ENCODE assay signal across 17 cellular contexts in the genomic region with DNA sequence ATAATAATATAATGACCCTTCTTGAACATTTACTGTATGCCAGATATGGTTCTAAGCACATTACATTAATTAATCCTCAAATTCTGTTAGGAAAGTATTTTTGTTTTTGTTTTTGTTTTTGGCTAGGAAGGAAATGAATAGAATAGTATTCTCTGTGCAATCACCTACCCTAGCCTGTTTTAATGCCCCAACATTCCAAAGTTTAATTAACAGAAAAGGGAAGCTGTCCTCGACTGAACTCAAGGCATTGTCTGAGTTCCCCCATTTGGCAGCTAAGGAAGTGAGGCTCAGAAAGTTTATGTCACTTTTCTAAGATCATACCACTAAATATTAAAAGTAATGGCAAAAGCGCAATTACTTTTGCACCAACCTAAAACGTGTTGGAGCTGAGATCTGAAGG. TPM values are rescaled to one million over a fixed set of nuclear protein-coding genes. Genes with fewer than 3 reads are reported as not detected.
DNase-seq lines count a peak whose midpoint lies in the region; ATAC-seq, FAIRE-seq and TF ChIP-seq lines count a peak whose summit lies in the region.
"Had no signal": no experiment of that assay in that cellular context is flagged by ENCODE, and none has a peak within 500 bp of the region (broad histone marks: within the 10 kb centered on the region; RNA-seq: fewer than 3 reads in every experiment).

No MANE protein-coding gene starts in this region.

- H3K27me3 ChIP-seq in SK-N-SH (ENCODE audit: insufficient read depth), result no peaks in the 10 kb centered on the region
- H3K27me3 ChIP-seq in GM23248 (replicated peaks; ENCODE audit: insufficient read depth), result no peaks in the 10 kb centered on the region
- H3K27me3 ChIP-seq in sigmoid colon, result no peaks in the 10 kb centered on the region
- H3K27me3 ChIP-seq: BLaER1 had no signal

- TF ChIP-seq CTCF in SK-N-SH (IDR thresholded peaks at IDR 0.05) (no peak), sigmoid colon (IDR thresholded peaks at IDR 0.05) (no peak)

- H3K79me2 ChIP-seq in SK-N-SH (ENCODE audit: insufficient read depth) (no peaks in the 10 kb centered on the region), GM23248 (ENCODE audit: insufficient read depth) (no peaks in the 10 kb centered on the region)

- H3K4me1 ChIP-seq in SK-N-SH (ENCODE audit: control insufficient read depth in 1 of 2, insufficient read depth in 2 of 2, low read depth in 1 of 2, low read length in 1 of 2), result peaks cover 21 to 27% of the 10 kb centered on the region in 2 experiments
- peaks cover 52% of the 10 kb centered on the region for H3K4me1 ChIP-seq in GM23248 (ENCODE audit: insufficient read depth)
- peaks cover 0 to 39% (median 26%) of the 10 kb centered on the region in 4 donors for H3K4me1 ChIP-seq in sigmoid colon
- H3K4me1 ChIP-seq: BLaER1, HAP-1 had no signal

- TF ChIP-seq RAD21 in SK-N-SH (IDR thresholded peaks at IDR 0.05; ENCODE audit: low read length), result no peak

- TF ChIP-seq EP300 in SK-N-SH (IDR thresholded peaks at IDR 0.05; ENCODE audit: borderline replicate concordance in 1 of 2, low read depth in 1 of 2, low read length in 1 of 2), result no peak
- no peak for TF ChIP-seq EP300 in sigmoid colon (IDR thresholded peaks at IDR 0.05)

- no peak overlapping the region for H3K9ac ChIP-seq in SK-N-SH
- no peak overlapping the region; the same call in 1 of the 2 replicates for H3K9ac ChIP-seq in GM23248
- H3K9ac ChIP-seq: BLaER1 had no signal

- intact Hi-C loops in sigmoid colon (cut with DNase I), result no loop called here

- H3F3A ChIP-seq in SK-N-SH (replicated peaks; ENCODE audit: insufficient read depth) (peaks cover 3% of the 10 kb centered on the region), GM23248 (ENCODE audit: insufficient read depth) (peaks cover 33% of the 10 kb centered on the region)

- H3K27ac ChIP-seq in SK-N-SH (ENCODE audit: low read depth in 2 of 2, low read length in 1 of 2) (peak overlapping the region; percentile 58 to 91; a peak in 3 of 4 replicates), GM23248 (peak overlapping the region; percentile 64; the same call in 1 of the 2 replicates), sigmoid colon (peak overlapping the region in 3 of 4 donors; percentile 50 to 69 (median 62))
- H3K27ac ChIP-seq: 22Rv1, BLaER1 had no signal

- ATAC-seq in SK-N-SH treated with all-trans-retinoic acid at 6 μM for 48 hours, result no peak
- ATAC-seq in HG03139 (IDR thresholded peaks at IDR 0.05; ENCODE audit: unreplicated experiment), result no peak
- no peak for ATAC-seq in GM19467 (IDR thresholded peaks at IDR 0.05; ENCODE audit: unreplicated experiment)

- H3K36me3 ChIP-seq in SK-N-SH (replicated peaks in 1 of 2; ENCODE audit: control insufficient read depth in 1 of 2, insufficient read depth in 2 of 2, low read length in 1 of 2) (no peaks in the 10 kb centered on the region), GM23248 (ENCODE audit: low read depth) (no peaks in the 10 kb centered on the region), sigmoid colon (no peaks in the 10 kb centered on the region)
- H3K36me3 ChIP-seq: BLaER1, HAP-1 had no signal

- H3K4me3 ChIP-seq in SK-N-SH (ENCODE audit: low read depth in 2 of 2, low read length in 1 of 2), result no peak overlapping the region
- 0 out of 2 replicates have a peak overlapping the region, but pooled peaks have one; percentile 30 for H3K4me3 ChIP-seq in GM23248
- H3K4me3 ChIP-seq in sigmoid colon, result no peak overlapping the region
- H3K4me3 ChIP-seq: BLaER1, HAP-1 had no signal

- no peak for TF ChIP-seq POLR2A in sigmoid colon (IDR thresholded peaks at IDR 0.05)

- no peaks in the 10 kb centered on the region for H4K20me1 ChIP-seq in SK-N-SH (ENCODE audit: insufficient read depth)
- no peaks in the 10 kb centered on the region for H4K20me1 ChIP-seq in GM23248 (ENCODE audit: insufficient read depth)
- H4K20me1 ChIP-seq: BLaER1 had no signal

- in situ Hi-C loops in GM23248 (cut with MboI), result no loop called here

- no peaks in the 10 kb centered on the region for H3K9me2 ChIP-seq in SK-N-SH
- H3K9me2 ChIP-seq in GM23248 (ENCODE audit: insufficient read depth), result no peaks in the 10 kb centered on the region

- POLR2A ChIA-PET in SK-N-SH (lab: Yijun Ruan, JAX), result no interaction called here

- no peak for DNase-seq in SK-N-SH
- DNase-seq in GM23248, result no peak
- DNase-seq in sigmoid colon, result no peak
- no peak for DNase-seq in NCI-H69 (lab: John Stamatoyannopoulos, UW)
- DNase-seq: DMS153, NCI-H1417 treated with DMSO at 0.1 percent for 48 hours, NCI-H2029, NCI-H2171 treated with DMSO at 0.1 percent for 48 hours, NCI-H510A treated with DMSO at 0.1 percent for 48 hours, SIG-M5 had no signal

- H3K9me3 ChIP-seq in SK-N-SH (no peaks in the 10 kb centered on the region), GM23248 (ENCODE audit: low read depth) (no peaks in the 10 kb centered on the region), sigmoid colon (no peaks in the 10 kb centered on the region)
- H3K9me3 ChIP-seq: BLaER1, HAP-1 had no signal

- 86% methylated on average over 3 of the region's 3 CpGs for WGBS in SK-N-SH (ENCODE audit: low lambda C conversion rate)
- WGBS in GM23248 (ENCODE audit: low coverage in 1 of 2, low lambda C conversion rate in 2 of 2, missing lambda C conversion rate in 2 of 2), 2 experiments, result 28 to 29% methylated on average over 3 of the region's 3 CpGs
- 53 to 59% methylated on average over 3 of the region's 3 CpGs for WGBS in sigmoid colon, 2 donors

- no peak overlapping the region for H2AFZ ChIP-seq in SK-N-SH (ENCODE audit: low read depth)
- H2AFZ ChIP-seq in GM23248, result 0 out of 2 replicates have a peak overlapping the region, but pooled peaks have one; percentile 9

- H3K4me2 ChIP-seq in SK-N-SH (peak overlapping the region; percentile 43; the same call in 1 of the 2 replicates), GM23248 (ENCODE audit: unreplicated experiment) (peak overlapping the region; percentile 72)
- H3K4me2 ChIP-seq: BLaER1 had no signal

- CTCF ChIA-PET in SK-N-SH (lab: Yijun Ruan, JAX), result interaction anchor here (0.9 to 9.0 kb wide), 9 partner anchors 10 to 183 kb away, joined by 3 to 55 read pairs (median 7); no protein-coding TSS in a partner anchor

- FAIRE-seq in endometrium (lab: Jason Lieb, UNC), result peak; percentile 99

TF ChIP-seq in SK-N-SH, 30 proteins besides CTCF, POLR2A, EP300 and RAD21:
- no peak for TF ChIP-seq JUND (IDR thresholded peaks at IDR 0.05)
- no peak for TF ChIP-seq RCOR1 (IDR thresholded peaks at IDR 0.05; ENCODE audit: low read length)
- TF ChIP-seq, protein P1, sequence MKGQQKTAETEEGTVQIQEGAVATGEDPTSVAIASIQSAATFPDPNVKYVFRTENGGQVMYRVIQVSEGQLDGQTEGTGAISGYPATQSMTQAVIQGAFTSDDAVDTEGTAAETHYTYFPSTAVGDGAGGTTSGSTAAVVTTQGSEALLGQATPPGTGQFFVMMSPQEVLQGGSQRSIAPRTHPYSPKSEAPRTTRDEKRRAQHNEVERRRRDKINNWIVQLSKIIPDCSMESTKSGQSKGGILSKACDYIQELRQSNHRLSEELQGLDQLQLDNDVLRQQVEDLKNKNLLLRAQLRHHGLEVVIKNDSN (IDR thresholded peaks at IDR 0.05; ENCODE audit: borderline replicate concordance, low read depth), result no peak
- TF ChIP-seq TEAD4 (IDR thresholded peaks at IDR 0.05; ENCODE audit: borderline replicate concordance, insufficient read depth), result no peak
- TF ChIP-seq, protein P2, sequence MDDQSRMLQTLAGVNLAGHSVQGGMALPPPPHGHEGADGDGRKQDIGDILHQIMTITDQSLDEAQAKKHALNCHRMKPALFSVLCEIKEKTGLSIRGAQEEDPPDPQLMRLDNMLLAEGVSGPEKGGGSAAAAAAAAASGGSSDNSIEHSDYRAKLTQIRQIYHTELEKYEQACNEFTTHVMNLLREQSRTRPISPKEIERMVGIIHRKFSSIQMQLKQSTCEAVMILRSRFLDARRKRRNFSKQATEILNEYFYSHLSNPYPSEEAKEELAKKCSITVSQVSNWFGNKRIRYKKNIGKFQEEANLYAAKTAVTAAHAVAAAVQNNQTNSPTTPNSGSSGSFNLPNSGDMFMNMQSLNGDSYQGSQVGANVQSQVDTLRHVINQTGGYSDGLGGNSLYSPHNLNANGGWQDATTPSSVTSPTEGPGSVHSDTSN (IDR thresholded peaks at IDR 0.05), result no peak

TF ChIP-seq in SK-N-SH treated with all-trans-retinoic acid at 6 μM for 48 hours, 23 proteins besides CTCF, POLR2A, EP300 and RAD21 (continues in another document):
- TF ChIP-seq, protein P3, sequence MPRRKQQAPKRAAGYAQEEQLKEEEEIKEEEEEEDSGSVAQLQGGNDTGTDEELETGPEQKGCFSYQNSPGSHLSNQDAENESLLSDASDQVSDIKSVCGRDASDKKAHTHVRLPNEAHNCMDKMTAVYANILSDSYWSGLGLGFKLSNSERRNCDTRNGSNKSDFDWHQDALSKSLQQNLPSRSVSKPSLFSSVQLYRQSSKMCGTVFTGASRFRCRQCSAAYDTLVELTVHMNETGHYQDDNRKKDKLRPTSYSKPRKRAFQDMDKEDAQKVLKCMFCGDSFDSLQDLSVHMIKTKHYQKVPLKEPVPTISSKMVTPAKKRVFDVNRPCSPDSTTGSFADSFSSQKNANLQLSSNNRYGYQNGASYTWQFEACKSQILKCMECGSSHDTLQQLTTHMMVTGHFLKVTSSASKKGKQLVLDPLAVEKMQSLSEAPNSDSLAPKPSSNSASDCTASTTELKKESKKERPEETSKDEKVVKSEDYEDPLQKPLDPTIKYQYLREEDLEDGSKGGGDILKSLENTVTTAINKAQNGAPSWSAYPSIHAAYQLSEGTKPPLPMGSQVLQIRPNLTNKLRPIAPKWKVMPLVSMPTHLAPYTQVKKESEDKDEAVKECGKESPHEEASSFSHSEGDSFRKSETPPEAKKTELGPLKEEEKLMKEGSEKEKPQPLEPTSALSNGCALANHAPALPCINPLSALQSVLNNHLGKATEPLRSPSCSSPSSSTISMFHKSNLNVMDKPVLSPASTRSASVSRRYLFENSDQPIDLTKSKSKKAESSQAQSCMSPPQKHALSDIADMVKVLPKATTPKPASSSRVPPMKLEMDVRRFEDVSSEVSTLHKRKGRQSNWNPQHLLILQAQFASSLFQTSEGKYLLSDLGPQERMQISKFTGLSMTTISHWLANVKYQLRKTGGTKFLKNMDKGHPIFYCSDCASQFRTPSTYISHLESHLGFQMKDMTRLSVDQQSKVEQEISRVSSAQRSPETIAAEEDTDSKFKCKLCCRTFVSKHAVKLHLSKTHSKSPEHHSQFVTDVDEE (CRISPR knock-in tag; IDR thresholded peaks at IDR 0.05), result no peak
- TF ChIP-seq ZC3H10 (CRISPR knock-in tag; IDR thresholded peaks at IDR 0.05) (no peak), TCF4 (CRISPR knock-in tag; IDR thresholded peaks at IDR 0.05; ENCODE audit: borderline replicate concordance) (no peak), BACH2 (CRISPR knock-in tag; IDR thresholded peaks at IDR 0.05; ENCODE audit: borderline replicate concordance) (no peak), ZFP3 (CRISPR knock-in tag; IDR thresholded peaks at IDR 0.05) (no peak), ISL1 (CRISPR knock-in tag; IDR thresholded peaks at IDR 0.05) (no peak), CSDC2 (CRISPR knock-in tag; IDR thresholded peaks at IDR 0.05) (no peak)

RNA-seq across cellular contexts. Expression of a gene that starts 59.8 kb away (rescaled TPM):
- polyA plus RNA-seq in SK-N-SH (2012; rRNA removed) (5.3 and 5.9 TPM in 2 replicates), GM23248 (2016; fragmentation: Nextera tagmentation; extraction: Ambion mirVana) (27.7 and 29.6 TPM in 2 replicates), sigmoid colon (1 to 10 TPM in 2 of 3 donors, under 1 TPM in 1; 0.60 to 1.8 (median 1.1) TPM)
- 5.6 and 6.3 TPM in 2 replicates for polyA plus RNA-seq in SK-N-SH (2012; cell fraction: cytosol; rRNA removed)
- polyA plus RNA-seq in SK-N-SH (2012; cell fraction: nucleus; rRNA removed), result 5.4 and 5.6 TPM in 2 replicates
- 9.2 and 13.8 TPM in 2 replicates for total RNA-seq in GM23248 (2014; rRNA removed; shearing (Covaris generic))
- 1 to 10 TPM; 2.0 to 5.4 (median 3.8) TPM for total RNA-seq in sigmoid colon
